Comparison of ENCODE assay signal across 10 cellular contexts in genomic region chr1:44812822-44813543, GRCh38. TPM values are rescaled to one million over a fixed set of nuclear protein-coding genes. Genes with fewer than 3 reads are reported as not detected.
DNase-seq lines count a peak whose midpoint lies in the region; ATAC-seq and TF ChIP-seq lines count a peak whose summit lies in the region.
"Had no signal": no experiment of that assay in that cellular context is flagged by ENCODE, and none has a peak within 500 bp of the region (broad histone marks: within the 10 kb centered on the region; RNA-seq: fewer than 3 reads in every experiment).

No MANE protein-coding gene starts in this region.

- in situ Hi-C loops in brain microvascular endothelial cell (cut with HindIII; ENCODE audit: low pct_ligation_motif_present, low sequenced_read_pairs), result no loop called here

- intact Hi-C loops in left colon (cut with DNase I, micrococcal nuclease), result no loop called here

- peak overlapping the region; percentile 51; the same call in 1 of the 2 replicates for H3K4me2 ChIP-seq in SK-N-SH

- no peaks in the 10 kb centered on the region for H3K9me3 ChIP-seq in SK-N-SH

- ATAC-seq in SK-N-SH treated with all-trans-retinoic acid at 6 μM for 48 hours, result no peak
- ATAC-seq in left colon, result peak; percentile 17
- no peak for ATAC-seq in GM19452 (IDR thresholded peaks at IDR 0.05; ENCODE audit: unreplicated experiment)

- H3F3A ChIP-seq in SK-N-SH (replicated peaks; ENCODE audit: insufficient read depth), result peaks cover 66% of the 10 kb centered on the region

- POLR2A ChIA-PET in SK-N-SH (lab: Yijun Ruan, JAX), result interaction anchor here (0.7 to 2.9 kb wide), 6 partner anchors 9 to 876 kb away, joined by 3 to 21 read pairs (median 5); partner anchors contain the start of genes PLK3 and RPS8

- H3K27ac ChIP-seq in SK-N-SH (ENCODE audit: low read depth in 2 of 2, low read length in 1 of 2), result peak overlapping the region; percentile 36 to 100; a peak in 2 of 4 replicates
- H3K27ac ChIP-seq in brain microvascular endothelial cell, result peak overlapping the region; percentile 30
- peak overlapping the region; percentile 85 for H3K27ac ChIP-seq in temporal lobe (ENCODE audit: low read depth, low read length)

- peaks cover 42 to 60% of the 10 kb centered on the region in 2 experiments; a peak in 3 of 4 replicates for H3K4me1 ChIP-seq in SK-N-SH (ENCODE audit: control insufficient read depth in 1 of 2, insufficient read depth in 2 of 2, low read depth in 1 of 2, low read length in 1 of 2)

- TF ChIP-seq CTCF in SK-N-SH (IDR thresholded peaks at IDR 0.05), result no peak
- TF ChIP-seq CTCF in brain microvascular endothelial cell (IDR thresholded peaks at IDR 0.05; ENCODE audit: low read depth, low read length, missing control alignments), result no peak

- no peaks in the 10 kb centered on the region for H4K20me1 ChIP-seq in SK-N-SH (ENCODE audit: insufficient read depth)

- H3K4me3 ChIP-seq in SK-N-SH (ENCODE audit: low read depth in 2 of 2, low read length in 1 of 2) (peak overlapping the region in 1 of 2 experiments; percentile 38; a peak in 2 of 4 replicates), brain microvascular endothelial cell (ENCODE audit: low read depth, low read length) (peak overlapping the region; percentile 29)

- no peaks in the 10 kb centered on the region for H3K9me2 ChIP-seq in SK-N-SH

- DNase-seq in SK-N-SH (peak; percentile 70), brain microvascular endothelial cell (no peak), left colon (peak; percentile 37 to 47), GM03348 (ENCODE audit: low spot score) (no peak)
- no peak for DNase-seq in NK-92 treated with Interleukin-12 subunit alpha and Interleukin-12 subunit beta, amount 100 ng/mL, for 24 hours (lab: John Stamatoyannopoulos, UW)
- DNase-seq: ACHN had no signal

- H3K79me2 ChIP-seq in SK-N-SH (ENCODE audit: insufficient read depth), result peaks cover 38% of the 10 kb centered on the region

- no peak for TF ChIP-seq RAD21 in SK-N-SH (IDR thresholded peaks at IDR 0.05; ENCODE audit: low read length)

- no peak overlapping the region for H3K9ac ChIP-seq in SK-N-SH

- H2AFZ ChIP-seq in SK-N-SH (ENCODE audit: low read depth), result no peak overlapping the region

- TF ChIP-seq EP300 in SK-N-SH (IDR thresholded peaks at IDR 0.05; ENCODE audit: borderline replicate concordance in 1 of 2, low read depth in 1 of 2, low read length in 1 of 2), result no peak

- WGBS in SK-N-SH (ENCODE audit: low lambda C conversion rate), result 93% methylated on average over 37 of the region's 48 CpGs

- H3K27me3 ChIP-seq in SK-N-SH (ENCODE audit: insufficient read depth) (no peaks in the 10 kb centered on the region), brain microvascular endothelial cell (replicated peaks) (no peaks in the 10 kb centered on the region)

- CTCF ChIA-PET in SK-N-SH (lab: Yijun Ruan, JAX), result interaction anchor here (0.9 to 1.9 kb wide), 4 partner anchors 13 to 487 kb away, joined by 3 to 7 read pairs (median 5); partner anchors contain the start of genes PLK3 and RNU5D-1

- H3K36me3 ChIP-seq in SK-N-SH (replicated peaks in 1 of 2; ENCODE audit: control insufficient read depth in 1 of 2, insufficient read depth in 2 of 2, low read length in 1 of 2) (peaks cover 8 to 35% of the 10 kb centered on the region in 2 experiments), brain microvascular endothelial cell (replicated peaks) (peaks cover 24% of the 10 kb centered on the region)

TF ChIP-seq in SK-N-SH, 30 proteins besides CTCF, POLR2A, EP300 and RAD21:
- TF ChIP-seq TAF1 (IDR thresholded peaks at IDR 0.05; ENCODE audit: borderline replicate concordance, low read depth, low read length) (no peak), MXI1 (IDR thresholded peaks at IDR 0.05; ENCODE audit: low read depth, low read length) (no peak), JUND (IDR thresholded peaks at IDR 0.05) (no peak), FOSL2 (IDR thresholded peaks at IDR 0.05; ENCODE audit: borderline replicate concordance, low read depth) (no peak), MEF2A (IDR thresholded peaks at IDR 0.05; ENCODE audit: borderline replicate concordance, low read depth) (no peak), PBX3 (IDR thresholded peaks at IDR 0.05) (no peak), MAX (IDR thresholded peaks at IDR 0.05; ENCODE audit: low read depth) (no peak)
TF ChIP-seq in SK-N-SH: peak in this region for 0.

TF ChIP-seq in SK-N-SH treated with all-trans-retinoic acid at 6 μM for 48 hours, 23 proteins besides CTCF, POLR2A, EP300 and RAD21:
- TF ChIP-seq OSR1 (CRISPR knock-in tag; IDR thresholded peaks at IDR 0.05) (no peak), RARB (CRISPR knock-in tag; IDR thresholded peaks at IDR 0.05) (no peak), TSHZ2 (CRISPR knock-in tag; IDR thresholded peaks at IDR 0.05) (no peak), ZNF8 (CRISPR knock-in tag; IDR thresholded peaks at IDR 0.05) (no peak), ISL1 (CRISPR knock-in tag; IDR thresholded peaks at IDR 0.05) (no peak), ESRRG (CRISPR knock-in tag; IDR thresholded peaks at IDR 0.05) (no peak), TCF4 (CRISPR knock-in tag; IDR thresholded peaks at IDR 0.05; ENCODE audit: borderline replicate concordance) (no peak)

RNA-seq across cellular contexts. Expression of gene BTBD19, which starts 4.7 kb away (rescaled TPM):
- polyA plus RNA-seq in SK-N-SH (2012; rRNA removed), result 36.9 and 37.9 TPM in 2 replicates
- 7.5 and 10.1 TPM in 2 replicates for polyA plus RNA-seq in SK-N-SH (2012; cell fraction: cytosol; rRNA removed)
- polyA plus RNA-seq in SK-N-SH (2012; cell fraction: nucleus; rRNA removed), result 265 and 277 TPM in 2 replicates
- total RNA-seq in left colon (1 to 10 TPM; 2.4 to 2.9 TPM), temporal lobe (2.2 TPM)

RNA-seq across cellular contexts. Expression of gene DYNLT4, which starts 5.8 kb away (rescaled TPM):
- 0.37 and 0.61 TPM in 2 replicates for polyA plus RNA-seq in SK-N-SH (2012; rRNA removed)
- 0.15 and 0.29 TPM in 2 replicates for polyA plus RNA-seq in SK-N-SH (2012; cell fraction: cytosol; rRNA removed)
- 1.4 and 3.2 TPM in 2 replicates for polyA plus RNA-seq in SK-N-SH (2012; cell fraction: nucleus; rRNA removed)
- total RNA-seq in left colon (under 1 TPM; 0.40 to 0.47 TPM), temporal lobe (not detected)

RNA-seq across cellular contexts. Expression of gene PLK3, which starts 12.8 kb away (rescaled TPM):
- 68.3 and 82.8 TPM in 2 replicates for polyA plus RNA-seq in SK-N-SH (2012; rRNA removed)
- 26.5 and 37.1 TPM in 2 replicates for polyA plus RNA-seq in SK-N-SH (2012; cell fraction: cytosol; rRNA removed)
- polyA plus RNA-seq in SK-N-SH (2012; cell fraction: nucleus; rRNA removed), result 295 and 317 TPM in 2 replicates
- total RNA-seq in left colon, result 10 to 100 TPM in 1 of 2 donors, 1 to 10 TPM in 1; 8.1 to 10.4 TPM
- total RNA-seq in temporal lobe, result 9.1 TPM

RNA-seq across cellular contexts. Expression of gene BEST4, which starts 25.0 kb away (rescaled TPM):
- 0.08 and 0.12 TPM in 2 replicates for polyA plus RNA-seq in SK-N-SH (2012; rRNA removed)
- 0.01 and 0.06 TPM in 2 replicates for polyA plus RNA-seq in SK-N-SH (2012; cell fraction: cytosol; rRNA removed)
- polyA plus RNA-seq in SK-N-SH (2012; cell fraction: nucleus; rRNA removed), result 0.89 and 1.4 TPM in 2 replicates
- total RNA-seq in left colon, result 100 to 1,000 TPM; 113 to 120 TPM
- total RNA-seq in temporal lobe, result 0.49 TPM
- total RNA-seq: RPMI7951 had no signal

RNA-seq across cellular contexts. Expression of gene PTCH2, which starts 30.1 kb away (rescaled TPM):
- 1.0 and 1.2 TPM in 2 replicates for polyA plus RNA-seq in SK-N-SH (2012; rRNA removed)
- polyA plus RNA-seq in SK-N-SH (2012; cell fraction: cytosol; rRNA removed), result 0.36 and 0.52 TPM in 2 replicates
- 6.3 and 9.0 TPM in 2 replicates for polyA plus RNA-seq in SK-N-SH (2012; cell fraction: nucleus; rRNA removed)
- total RNA-seq in left colon (under 1 TPM; 0.34 to 0.47 TPM), temporal lobe (1.7 TPM)

Comparison
In these comparisons a context has a peak if more than half of its experiments do, and no peak if none do; other contexts are left out.
1. DNase-seq: peak in SK-N-SH (single experiment) and left colon (2 of 2); none in brain microvascular endothelial cell (single experiment), NK-92 treated with Interleukin-12 subunit alpha and Interleukin-12 subunit beta, amount 100 ng/mL, for 24 hours (single experiment) and GM03348 (single experiment).
2. H3K27ac ChIP-seq: peak in every context shown above with its lines; median percentile 85 in temporal lobe; 68 in SK-N-SH; 30 in brain microvascular endothelial cell.